Comparison of ENCODE assay signal across 9 cellular contexts in genomic region chr9:134163374-134164196, GRCh38. TPM values are rescaled to one million over a fixed set of nuclear protein-coding genes. Genes with fewer than 3 reads are reported as not detected.
DNase-seq lines count a peak whose midpoint lies in the region; ATAC-seq and TF ChIP-seq lines count a peak whose summit lies in the region.
"Had no signal": no experiment of that assay in that cellular context is flagged by ENCODE, and none has a peak within 500 bp of the region (broad histone marks: within the 10 kb centered on the region; RNA-seq: fewer than 3 reads in every experiment).

No MANE protein-coding gene starts in this region.

- H3K4me3 Mint-ChIP-seq in WTC11 (no peak overlapping the region), osteocyte (ENCODE audit: unreplicated experiment) (no peak overlapping the region)

- H3K27ac Mint-ChIP-seq in WTC11 (no peak overlapping the region), osteocyte (ENCODE audit: unreplicated experiment) (no peak overlapping the region)

- CTCF ChIA-PET in WTC11 (lab: Charles Lee), result interaction anchor here (0.6 to 3.7 kb wide), 17 partner anchors 12 to 284 kb away, joined by 3 to 26 read pairs (median 3); partner anchors contain the start of genes BRD3OS and WDR5

- H3K27me3 ChIP-seq in breast epithelium (no peaks in the 10 kb centered on the region), kidney epithelial cell (ENCODE audit: control insufficient read depth, insufficient read depth, low read length) (no peaks in the 10 kb centered on the region)

- H3K36me3 Mint-ChIP-seq in WTC11 (peaks cover 8% of the 10 kb centered on the region), osteocyte (ENCODE audit: unreplicated experiment) (peaks cover 4% of the 10 kb centered on the region)

- H3K9me3 Mint-ChIP-seq in WTC11 (peaks cover 6% of the 10 kb centered on the region; the same call in 1 of the 2 replicates), osteocyte (ENCODE audit: unreplicated experiment) (no peaks in the 10 kb centered on the region)

- DNase-seq in NCI-H146 (lab: John Stamatoyannopoulos, UW) (peak; percentile 59), NCI-H146 treated with DMSO at 0.1 percent for 48 hours (lab: John Stamatoyannopoulos, UW; ENCODE audit: unreplicated experiment) (no peak), WTC11 (ENCODE audit: low spot score) (peak; percentile 65), breast epithelium (ENCODE audit: low spot score in 2 of 2) (no peak), kidney epithelial cell (ENCODE audit: low read depth) (no peak), COLO829 (ENCODE audit: low spot score) (no peak), osteocyte (ENCODE audit: extremely low spot score, unreplicated experiment) (no peak)
- DNase-seq in stimulated activated CD4-positive, alpha-beta T cell treated with anti-CD3 and anti-CD28 coated beads, Interleukin-1b, Interleukin-23, amount 100 ng/mL, for 48 hours, result peak; percentile 76

- intact Hi-C loops in breast epithelium (cut with DNase I; ENCODE audit: low total_unique reads), result no loop called here

- TF ChIP-seq POLR2A in breast epithelium (IDR thresholded peaks at IDR 0.05), result no peak

- POLR2A ChIA-PET in WTC11 (lab: Charles Lee), result interaction anchor here (0.5 to 0.8 kb wide), 2 partner anchors 472 to 737 kb away, joined by 3 to 7 read pairs; no protein-coding TSS in a partner anchor

- H3K4me3 ChIP-seq in breast epithelium (no peak overlapping the region), kidney epithelial cell (ENCODE audit: low read depth, low read length) (no peak overlapping the region)
- H3K4me3 ChIP-seq: BLaER1 treated with 17β-estradiol and CSF1 and Interleukin-3, amounts not matched to agents 10 nM and 100 nM had no signal

- H3K36me3 ChIP-seq in breast epithelium (no peaks in the 10 kb centered on the region), kidney epithelial cell (ENCODE audit: control insufficient read depth, insufficient read depth, low read length) (no peaks in the 10 kb centered on the region)

- H3K4me1 Mint-ChIP-seq in WTC11 (peaks cover 8% of the 10 kb centered on the region; the same call in 1 of the 2 replicates), osteocyte (ENCODE audit: unreplicated experiment) (peaks cover 25% of the 10 kb centered on the region)

- H3K9me3 ChIP-seq in breast epithelium, result no peaks in the 10 kb centered on the region

- no peaks in the 10 kb centered on the region for H3K4me1 ChIP-seq in breast epithelium

- no peaks in the 10 kb centered on the region; the same call in 1 of the 2 replicates for H3K27me3 Mint-ChIP-seq in WTC11 (ENCODE audit: low read depth)
- H3K27me3 Mint-ChIP-seq in osteocyte (ENCODE audit: unreplicated experiment), result no peaks in the 10 kb centered on the region

- no peak; the same call in none of the 2 replicates for ATAC-seq in WTC11

- no peak for TF ChIP-seq CTCF in WTC11 (IDR thresholded peaks at IDR 0.05)
- TF ChIP-seq CTCF in breast epithelium (IDR thresholded peaks at IDR 0.05), result peak in 2 of 3 donors; percentile 20 to 51
- peak; percentile 42 for TF ChIP-seq CTCF in kidney epithelial cell (IDR thresholded peaks at IDR 0.05; ENCODE audit: insufficient read depth, low read length, poor library complexity, severe bottlenecking)
- no peak for TF ChIP-seq CTCF in osteocyte (IDR thresholded peaks at IDR 0.05)

- H3K27ac ChIP-seq in breast epithelium, result peak overlapping the region in 1 of 2 donors; percentile 76

TF ChIP-seq in WTC11, 78 proteins besides CTCF, POLR2A, EP300 and RAD21:
- TF ChIP-seq TCF7 (CRISPR knock-in tag; IDR thresholded peaks at IDR 0.05; ENCODE audit: low read depth), result no peak
- TF ChIP-seq ZNF138 (CRISPR knock-in tag; conservative IDR thresholded peaks at IDR 0.05), result no peak
- no peak for TF ChIP-seq ETV6 (CRISPR knock-in tag; IDR thresholded peaks at IDR 0.05)
- no peak for TF ChIP-seq FOXP4 (CRISPR knock-in tag; IDR thresholded peaks at IDR 0.05)
- no peak; the same call in 1 of the 2 replicates for TF ChIP-seq MAX (CRISPR knock-in tag; IDR thresholded peaks at IDR 0.05)
- peak; percentile 77 for TF ChIP-seq HMGXB4 (CRISPR knock-in tag; IDR thresholded peaks at IDR 0.05)
- no peak for TF ChIP-seq E2F1 (CRISPR knock-in tag; IDR thresholded peaks at IDR 0.05)
- no peak for TF ChIP-seq PREB (CRISPR knock-in tag; IDR thresholded peaks at IDR 0.05; ENCODE audit: borderline replicate concordance)
- no peak for TF ChIP-seq CBFB (CRISPR knock-in tag; IDR thresholded peaks at IDR 0.05; ENCODE audit: low read depth)
- TF ChIP-seq MYBL2 (CRISPR knock-in tag; IDR thresholded peaks at IDR 0.05), result no peak
- TF ChIP-seq ZNF423 (CRISPR knock-in tag; IDR thresholded peaks at IDR 0.05), result peak; percentile 73
- peak; percentile 33; the same call in 1 of the 2 replicates for TF ChIP-seq ZBTB21 (CRISPR knock-in tag; IDR thresholded peaks at IDR 0.05; ENCODE audit: borderline replicate concordance)
- no peak for TF ChIP-seq GRHL2 (CRISPR knock-in tag; IDR thresholded peaks at IDR 0.05; ENCODE audit: insufficient replicate concordance, severe bottlenecking)
- no peak for TF ChIP-seq ZNF416 (CRISPR knock-in tag; IDR thresholded peaks at IDR 0.05)
- no peak for TF ChIP-seq JAZF1 (CRISPR knock-in tag; IDR thresholded peaks at IDR 0.05)

RNA-seq across cellular contexts. Expression of gene RNU6ATAC, which starts 0.8 kb away (rescaled TPM):
- 87.0 to 124 TPM (median 117 TPM) in 3 replicates for total RNA-seq in WTC11 (2021)
- total RNA-seq in breast epithelium, result not detected
- total RNA-seq in kidney epithelial cell, result not detected in 2 replicates
- total RNA-seq in osteocyte, result 38.9 and 49.4 TPM in 2 replicates

RNA-seq across cellular contexts. Expression of gene WDR5, which starts 27.7 kb away (rescaled TPM):
- total RNA-seq in WTC11 (2021), result 54.2 to 62.5 TPM (median 56.5 TPM) in 3 replicates
- 10 to 100 TPM; 16.0 to 17.7 (median 17.4) TPM for total RNA-seq in breast epithelium
- total RNA-seq in kidney epithelial cell, result 28.3 and 28.8 TPM in 2 replicates
- 26.8 and 29.3 TPM in 2 replicates for total RNA-seq in osteocyte

Comparison
In these comparisons a context has a peak if more than half of its experiments do, and no peak if none do; other contexts are left out.
1. DNase-seq: peak in NCI-H146 (single experiment), WTC11 (single experiment) and stimulated activated CD4-positive, alpha-beta T cell treated with anti-CD3 and anti-CD28 coated beads, Interleukin-1b, Interleukin-23, amount 100 ng/mL, for 48 hours (single experiment); none in NCI-H146 treated with DMSO at 0.1 percent for 48 hours (single experiment), breast epithelium (0 of 2), kidney epithelial cell (single experiment), COLO829 (single experiment) and osteocyte (single experiment).
2. CTCF ChIP-seq: peak in breast epithelium (2 of 3) and kidney epithelial cell (single experiment); none in WTC11 (single experiment) and osteocyte (single experiment).
3. RNA of gene RNU6ATAC, which starts 0.8 kb away (total RNA-seq): 87.0 to 124 TPM in WTC11 and 38.9 to 49.4 TPM in osteocyte; not detected in breast epithelium and not detected in kidney epithelial cell; every median in the first group is over 10 times any median in the second.